In the genomic region with DNA sequence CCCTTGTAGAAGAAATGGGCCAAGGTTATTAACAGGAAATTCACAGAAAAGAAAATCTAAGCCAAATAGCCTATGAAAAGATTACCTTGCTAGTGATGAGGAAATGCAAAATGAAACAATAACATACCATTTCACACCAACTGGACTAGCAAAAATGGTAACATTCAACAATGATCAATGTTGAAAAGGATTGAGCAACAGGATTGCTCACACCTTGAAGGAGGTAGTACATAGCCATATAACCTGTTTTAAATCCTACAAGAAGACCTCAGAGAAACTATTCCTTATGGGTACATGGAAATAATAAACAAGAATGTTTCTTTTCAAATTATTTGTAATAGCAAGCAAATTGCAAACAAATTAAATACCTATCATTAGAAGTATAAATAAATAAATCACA, we compare ENCODE assay signal across 9 cellular contexts.
"Had no signal": no experiment of that assay in that cellular context is flagged by ENCODE, and none has a peak within 500 bp of the region (broad histone marks: within the 10 kb centered on the region; RNA-seq: fewer than 3 reads in every experiment).

No MANE protein-coding gene starts in this region.

- ATAC-seq: GM23338, K562 had no signal

- H3K4me3 Mint-ChIP-seq: GM23338, H9 had no signal

- DNase-seq: H9, HCEC 1CT, IMR-90, KG1 had no signal

- H3K9me3 Mint-ChIP-seq: GM23338, H9 had no signal

- FAIRE-seq: H1, H54, HTR-8/SVneo, K562 had no signal

- H3K27ac Mint-ChIP-seq: GM23338, H9 had no signal

- H3K4me1 Mint-ChIP-seq: H9 had no signal

- H3K4me3 ChIP-seq: GM23338, K562 had no signal
